In genomic region chr1:23562138-23562819, GRCh38 we compare ENCODE assay signal across 8 cellular contexts. TPM values are rescaled to one million over a fixed set of nuclear protein-coding genes. Genes with fewer than 3 reads are reported as not detected.
DNase-seq lines count a peak whose midpoint lies in the region; ATAC-seq and TF ChIP-seq lines count a peak whose summit lies in the region.

No MANE protein-coding gene starts in this region.

- CTCF ChIA-PET in CD4-positive, alpha-beta T cell (lab: Charles Lee), result interaction anchor here (0.7 to 1.2 kb wide), 4 partner anchors 17 to 75 kb away, joined by 3 read pairs; no protein-coding TSS in a partner anchor

- intact Hi-C loops in CD4-positive, alpha-beta T cell (cut with DNase I, micrococcal nuclease), result no loop called here
- intact Hi-C loops in left ventricle myocardium superior (cut with micrococcal nuclease), result no loop called here

- peaks cover 66% of the 10 kb centered on the region for H3K4me1 Mint-ChIP-seq in CD4-positive, alpha-beta T cell (ENCODE audit: low read depth)

- H3K36me3 Mint-ChIP-seq in CD4-positive, alpha-beta T cell (ENCODE audit: low read depth), result peaks cover 16% of the 10 kb centered on the region

- peak overlapping the region; percentile 57 for H3K27ac Mint-ChIP-seq in CD4-positive, alpha-beta T cell

- no peaks in the 10 kb centered on the region for H3K9me3 ChIP-seq in CD4-positive, alpha-beta T cell (ENCODE audit: control insufficient read depth, low read length)

- POLR2A ChIA-PET in CD4-positive, alpha-beta T cell (lab: Charles Lee), result interaction anchor here (1.9 kb wide), 1 partner anchor 57 kb away, joined by 8 read pairs; no protein-coding TSS in a partner anchor

- peaks cover 5% of the 10 kb centered on the region for H3K27me3 Mint-ChIP-seq in CD4-positive, alpha-beta T cell

- no peak for TF ChIP-seq CTCF in CD4-positive, alpha-beta T cell (IDR thresholded peaks at IDR 0.05)
- TF ChIP-seq CTCF in astrocyte of the cerebellum (IDR thresholded peaks at IDR 0.05; ENCODE audit: low read depth, low read length, missing control alignments), result no peak

- ATAC-seq in CD4-positive, alpha-beta T cell (ENCODE audit: poor library complexity), result no peak
- ATAC-seq in HG02981 (IDR thresholded peaks at IDR 0.05; ENCODE audit: unreplicated experiment) (peak; percentile 33), left ventricle myocardium superior (peak; percentile 85), GM21737 (IDR thresholded peaks at IDR 0.05; ENCODE audit: unreplicated experiment) (no peak), HG03108 (IDR thresholded peaks at IDR 0.05; ENCODE audit: unreplicated experiment) (no peak)

- in situ Hi-C loops in astrocyte of the cerebellum (cut with HindIII; ENCODE audit: low sequenced_read_pairs), result no loop called here

- DNase-seq in CD4-positive, alpha-beta T cell, result peak in 3 of 10 experiments; percentile 13 to 45 (median 30)
- DNase-seq in NCI-H774 (lab: John Stamatoyannopoulos, UW) (peak; percentile 76), astrocyte of the cerebellum (ENCODE audit: low read depth) (peak; percentile 98), left ventricle myocardium superior (peak; percentile 97), pons (ENCODE audit: low spot score) (peak; percentile 91)

- peak overlapping the region; percentile 67 for H3K4me3 Mint-ChIP-seq in CD4-positive, alpha-beta T cell

- no peaks in the 10 kb centered on the region for H3K9me3 Mint-ChIP-seq in CD4-positive, alpha-beta T cell

- no peaks in the 10 kb centered on the region for H3K27me3 ChIP-seq in CD4-positive, alpha-beta T cell (ENCODE audit: control insufficient read depth, insufficient read depth, low read length)

- H3K4me3 ChIP-seq in astrocyte of the cerebellum (ENCODE audit: low read depth, low read length), result no peak overlapping the region

- no peak overlapping the region for H3K27ac ChIP-seq in CD4-positive, alpha-beta T cell (ENCODE audit: low read depth, low read length)

RNA-seq across cellular contexts. Expression of gene ID3, which starts 3.0 kb away (rescaled TPM):
- 10 to 100 TPM; 89.8 to 90.4 TPM for total RNA-seq in CD4-positive, alpha-beta T cell
- total RNA-seq in left ventricle myocardium superior, result 82.4 TPM

RNA-seq across cellular contexts. Expression of gene E2F2, which starts 31.2 kb away (rescaled TPM):
- under 1 TPM; 0.50 to 0.69 TPM for total RNA-seq in CD4-positive, alpha-beta T cell
- 0.35 TPM for total RNA-seq in left ventricle myocardium superior

Comparison
In these comparisons a context has a peak if more than half of its experiments do, and no peak if none do; other contexts are left out.
1. ATAC-seq: peak in HG02981 (single experiment) and left ventricle myocardium superior (single experiment); none in CD4-positive, alpha-beta T cell (single experiment), GM21737 (single experiment) and HG03108 (single experiment).